Comparison of ENCODE assay signal across 16 cellular contexts in genomic region chr17:19311016-19311415, GRCh38.
"Had no signal": no experiment of that assay in that cellular context is flagged by ENCODE, and none has a peak within 500 bp of the region (broad histone marks: within the 10 kb centered on the region; RNA-seq: fewer than 3 reads in every experiment).

No MANE protein-coding gene starts in this region.

- H3K27ac ChIP-seq: hepatocyte, testis had no signal

- H3K4me3 ChIP-seq: hepatocyte, testis had no signal

- H3K27me3 ChIP-seq: hepatocyte, neutrophil, testis had no signal

- H3K9me3 ChIP-seq: neutrophil, testis had no signal

- H3K4me2 ChIP-seq: hepatocyte had no signal

- ATAC-seq: sciatic nerve; stimulated activated naive CD8-positive, alpha-beta T cell treated with anti-CD3 and anti-CD28 coated beads, Interleukin-15, Interleukin-2, amounts not matched to agents 100 U/mL and 50 U/mL, for 24 hours; T-helper 17 cell had no signal

- H3K36me3 ChIP-seq: neutrophil had no signal

- FAIRE-seq: frontal cortex, TTC549, urothelium cell line had no signal

- DNase-seq: activated CD4-positive, alpha-beta T cell treated with anti-CD3 and anti-CD28 coated beads, Interleukin-2, amount 50 U/mL, for 1 hour; activated naive CD4-positive, alpha-beta T cell treated with anti-CD3 and anti-CD28 coated beads, Interleukin-2, amount 10 ng/mL, durations not matched to agents 7 days and 5 days; cerebellar nuclear complex; mammary epithelial cell; naive thymus-derived CD4-positive, alpha-beta T cell; stimulated activated CD4-positive, alpha-beta T cell treated with anti-CD3 and anti-CD28 coated beads, Interleukin-2, amount 100 ng/mL, for 48 hours; stimulated activated CD8-positive, alpha-beta memory T cell treated with anti-CD3 and anti-CD28 coated beads, Interleukin-4, amount 100 ng/mL, for 48 hours; stimulated activated naive CD8-positive, alpha-beta T cell treated with anti-CD3 and anti-CD28 coated beads, Interleukin-15, Interleukin-2, amounts not matched to agents 100 U/mL and 50 U/mL, for 24 hours; T-helper 17 cell; testis had no signal
